In genomic region chr6:18595774-18596528, GRCh38 we compare ENCODE assay signal across 8 cellular contexts.
DNase-seq lines count a peak whose midpoint lies in the region; ATAC-seq and TF ChIP-seq lines count a peak whose summit lies in the region.

No MANE protein-coding gene starts in this region.

- H3K27ac Mint-ChIP-seq in osteocyte (ENCODE audit: unreplicated experiment) = no peak overlapping the region

- peak; percentile 90 for ATAC-seq in GM19463 (IDR thresholded peaks at IDR 0.05; ENCODE audit: unreplicated experiment)
- no peak for ATAC-seq in GM21529 (IDR thresholded peaks at IDR 0.05; ENCODE audit: unreplicated experiment)

- H3K27me3 Mint-ChIP-seq in osteocyte (ENCODE audit: unreplicated experiment) = peaks cover 3% of the 10 kb centered on the region

- DNase-seq in DMS53 treated with DMSO at 0.1 percent for 48 hours (lab: John Stamatoyannopoulos, UW; ENCODE audit: unreplicated experiment) (peak; percentile 47), HPDE6-E6E7 (ENCODE audit: extremely low spot score) (peak; percentile 47), NCI-H82 (lab: John Stamatoyannopoulos, UW) (peak; percentile 88), globus pallidus (ENCODE audit: low spot score) (peak; percentile 64), osteocyte (ENCODE audit: extremely low spot score, unreplicated experiment) (no peak)
- peak; percentile 18 for DNase-seq in activated naive CD4-positive, alpha-beta T cell treated with Interleukin-2 at 50 U/mL for 16 hours

- TF ChIP-seq CTCF in osteocyte (IDR thresholded peaks at IDR 0.05) = peak; percentile 94

- H3K4me3 Mint-ChIP-seq in osteocyte (ENCODE audit: unreplicated experiment) = no peak overlapping the region

- H3K9me3 Mint-ChIP-seq in osteocyte (ENCODE audit: unreplicated experiment) = no peaks in the 10 kb centered on the region

- peaks cover 7% of the 10 kb centered on the region for H3K4me1 Mint-ChIP-seq in osteocyte (ENCODE audit: unreplicated experiment)

- H3K36me3 Mint-ChIP-seq in osteocyte (ENCODE audit: unreplicated experiment) = no peaks in the 10 kb centered on the region
